In the genomic region with DNA sequence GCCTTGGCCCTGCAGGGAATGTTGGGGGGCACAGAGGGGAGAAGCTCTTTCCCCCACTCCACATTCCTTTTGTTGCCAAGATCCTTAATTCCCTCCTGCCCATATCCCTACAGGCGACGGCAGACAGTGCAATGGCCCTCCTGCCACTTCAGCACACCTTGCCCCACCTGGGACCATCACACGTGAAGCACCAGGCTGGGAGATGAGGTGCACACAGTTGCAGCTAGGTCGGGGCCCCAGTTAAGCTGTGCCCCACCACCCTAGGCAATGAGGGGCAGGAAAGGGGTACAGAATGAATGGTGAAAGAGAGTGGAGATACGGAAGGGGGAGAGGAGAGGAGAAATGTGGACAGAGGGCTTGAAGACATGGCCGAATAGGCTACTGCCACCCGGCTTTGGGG, we compare ENCODE assay signal across 7 cellular contexts. TPM values are rescaled to one million over a fixed set of nuclear protein-coding genes. Genes with fewer than 3 reads are reported as not detected.
"Had no signal": no experiment of that assay in that cellular context is flagged by ENCODE, and none has a peak within 500 bp of the region (broad histone marks: within the 10 kb centered on the region; RNA-seq: fewer than 3 reads in every experiment).

No MANE protein-coding gene starts in this region.

- ATAC-seq: HepG2, K562 had no signal

- H3K4me1 Mint-ChIP-seq: IgD-negative memory B cell had no signal

- H3K9me3 Mint-ChIP-seq: IgD-negative memory B cell had no signal

- H3K4me3 Mint-ChIP-seq: IgD-negative memory B cell had no signal

- H3K36me3 Mint-ChIP-seq: IgD-negative memory B cell had no signal

- H3K27ac Mint-ChIP-seq: IgD-negative memory B cell had no signal

- H3K27ac ChIP-seq: HL-60 had no signal

- DNase-seq: IMR-90, KBM-7, KG1 had no signal

- H3K27me3 Mint-ChIP-seq: IgD-negative memory B cell had no signal

- H3K4me3 ChIP-seq: K562 had no signal

RNA-seq across cellular contexts. Expression of a gene that starts 26.2 kb away (rescaled TPM):
- total RNA-seq: IMR-90, K562 had no signal
- polyA plus RNA-seq: IgD-negative memory B cell, IMR-90, K562 had no signal
